Comparison of ENCODE assay signal across 23 cellular contexts in genomic region chr9:131475111-131475955, GRCh38. TPM values are rescaled to one million over a fixed set of nuclear protein-coding genes. Genes with fewer than 3 reads are reported as not detected.
DNase-seq lines count a peak whose midpoint lies in the region; ATAC-seq and TF ChIP-seq lines count a peak whose summit lies in the region.
"Had no signal": no experiment of that assay in that cellular context is flagged by ENCODE, and none has a peak within 500 bp of the region (broad histone marks: within the 10 kb centered on the region; RNA-seq: fewer than 3 reads in every experiment).

No MANE protein-coding gene starts in this region.

- no peak for ATAC-seq in WTC11
- peak; percentile 13 for ATAC-seq in left colon
- no peak for ATAC-seq in HG03439 (IDR thresholded peaks at IDR 0.05; ENCODE audit: unreplicated experiment)
- ATAC-seq: activated CD4-positive, alpha-beta T cell treated with anti-CD3 and anti-CD28 coated beads for 36 hours had no signal

- H3K27me3 ChIP-seq in skeletal muscle tissue (ENCODE audit: control insufficient read depth in 3 of 3, insufficient read depth in 3 of 3, low read length in 3 of 3), result no peaks in the 10 kb centered on the region
- H3K27me3 ChIP-seq: esophagus squamous epithelium, tibial artery had no signal

- H3K27ac ChIP-seq in skeletal muscle tissue (ENCODE audit: low read depth, low read length), result peak overlapping the region; percentile 80
- H3K27ac ChIP-seq: esophagus squamous epithelium, skin epidermis, tibial artery had no signal

- peaks cover 9 to 24% (median 19%) of the 10 kb centered on the region in 3 donors for H3K4me1 ChIP-seq in skeletal muscle tissue (ENCODE audit: control insufficient read depth in 3 of 3, insufficient read depth in 3 of 3, low read length in 3 of 3)
- H3K4me1 ChIP-seq: tibial artery had no signal

- H3K27me3 Mint-ChIP-seq in activated T-cell treated with anti-CD3 and anti-CD28 coated beads, Interleukin-2, amount 50 U/mL, for 24 hours, result no peaks in the 10 kb centered on the region
- no peaks in the 10 kb centered on the region; the same call in 1 of the 2 replicates for H3K27me3 Mint-ChIP-seq in WTC11 (ENCODE audit: low read depth)
- H3K27me3 Mint-ChIP-seq: activated CD4-positive, alpha-beta T cell treated with anti-CD3 and anti-CD28 coated beads for 36 hours; activated naive CD8-positive, alpha-beta T cell had no signal

- TF ChIP-seq CTCF in WTC11 (IDR thresholded peaks at IDR 0.05), result no peak

- CTCF ChIA-PET in WTC11 (lab: Charles Lee), result interaction anchor here (1.0 to 2.0 kb wide), 6 partner anchors 28 to 126 kb away, joined by 3 to 7 read pairs (median 5); partner anchors contain the start of gene POMT1

- no peak overlapping the region for H3K4me3 Mint-ChIP-seq in activated T-cell treated with anti-CD3 and anti-CD28 coated beads, Interleukin-2, amount 50 U/mL, for 24 hours
- no peak overlapping the region for H3K4me3 Mint-ChIP-seq in WTC11
- H3K4me3 Mint-ChIP-seq: activated CD4-positive, alpha-beta T cell treated with anti-CD3 and anti-CD28 coated beads for 36 hours; activated naive CD8-positive, alpha-beta T cell; immature natural killer cell had no signal

- no peak overlapping the region for H3K4me3 ChIP-seq in skeletal muscle tissue (ENCODE audit: low read length in 3 of 3)
- H3K4me3 ChIP-seq: esophagus squamous epithelium, skin epidermis, tibial artery had no signal

- H3K9ac ChIP-seq in skeletal muscle tissue (ENCODE audit: low read depth in 1 of 3, low read length in 3 of 3), result no peak overlapping the region

- peak overlapping the region; percentile 26 for H3K27ac Mint-ChIP-seq in activated T-cell treated with anti-CD3 and anti-CD28 coated beads, Interleukin-2, amount 50 U/mL, for 24 hours
- H3K27ac Mint-ChIP-seq in WTC11, result peak overlapping the region; percentile 57
- H3K27ac Mint-ChIP-seq: activated CD4-positive, alpha-beta T cell treated with anti-CD3 and anti-CD28 coated beads for 36 hours had no signal

- H3K9me3 Mint-ChIP-seq in activated T-cell treated with anti-CD3 and anti-CD28 coated beads, Interleukin-2, amount 50 U/mL, for 24 hours, result no peaks in the 10 kb centered on the region
- no peaks in the 10 kb centered on the region for H3K9me3 Mint-ChIP-seq in WTC11
- H3K9me3 Mint-ChIP-seq: immature natural killer cell had no signal

- H3K36me3 Mint-ChIP-seq in activated T-cell treated with anti-CD3 and anti-CD28 coated beads, Interleukin-2, amount 50 U/mL, for 24 hours (ENCODE audit: low read depth), result peaks cover 95% of the 10 kb centered on the region
- H3K36me3 Mint-ChIP-seq in WTC11, result peaks cover 84% of the 10 kb centered on the region

- DNase-seq in activated T-cell treated with anti-CD3 and anti-CD28 coated beads, Interleukin-2, amount 50 U/mL, for 24 hours, result no peak
- DNase-seq in activated T-cell treated with anti-CD3 and anti-CD28 coated beads, Interleukin-2, amount 50 U/mL, for 48 hours, result no peak
- DNase-seq in WTC11 (ENCODE audit: low spot score), result no peak
- no peak for DNase-seq in left colon
- no peak for DNase-seq in SK-N-DZ (ENCODE audit: low spot score)
- no peak for DNase-seq in NCI-H1436 (lab: John Stamatoyannopoulos, UW)
- DNase-seq: 8988T; activated CD4-positive, alpha-beta T cell treated with anti-CD3 and anti-CD28 coated beads for 36 hours; DMS153; esophagus squamous epithelium; immature natural killer cell; MV-4-11; NCI-H2029 treated with DMSO at 0.1 percent for 48 hours; NCI-H510A; occipital lobe; stimulated activated CD4-positive, alpha-beta T cell treated with anti-CD3 and anti-CD28 coated beads, Interleukin-4, amount 100 ng/mL, for 4 hours; stimulated activated CD8-positive, alpha-beta memory T cell treated with anti-CD3 and anti-CD28 coated beads, Interleukin-4, amount 100 ng/mL, for 48 hours; T1000 had no signal

- H3K9me3 ChIP-seq in skeletal muscle tissue (ENCODE audit: control insufficient read depth in 3 of 3, low read length in 3 of 3), result no peaks in the 10 kb centered on the region
- H3K9me3 ChIP-seq: esophagus squamous epithelium, tibial artery had no signal

- intact Hi-C loops in left colon (cut with DNase I, micrococcal nuclease), result loop anchor here in 1 of 2 donors (10.0 kb wide), 1 partner anchor 111 kb away; no protein-coding TSS in a partner anchor

- POLR2A ChIA-PET in WTC11 (lab: Charles Lee), result no interaction called here

- peaks cover 13% of the 10 kb centered on the region for H3K4me1 Mint-ChIP-seq in activated T-cell treated with anti-CD3 and anti-CD28 coated beads, Interleukin-2, amount 50 U/mL, for 24 hours (ENCODE audit: low read depth)
- no peaks in the 10 kb centered on the region for H3K4me1 Mint-ChIP-seq in WTC11

- H3K36me3 ChIP-seq in skeletal muscle tissue (ENCODE audit: control insufficient read depth in 3 of 3, insufficient read depth in 3 of 3, low read length in 3 of 3), result peaks cover 75 to 90% (median 79%) of the 10 kb centered on the region in 3 donors

TF ChIP-seq in WTC11, 78 proteins besides CTCF, POLR2A, EP300 and RAD21 (continues in another document):
- TF ChIP-seq USF2 (CRISPR knock-in tag; IDR thresholded peaks at IDR 0.05) (no peak), NFATC4 (CRISPR knock-in tag; IDR thresholded peaks at IDR 0.05) (no peak), STAT6 (CRISPR knock-in tag; conservative IDR thresholded peaks at IDR 0.05; ENCODE audit: low read depth) (no peak), ZNF512 (CRISPR knock-in tag; IDR thresholded peaks at IDR 0.05; ENCODE audit: borderline replicate concordance) (no peak), GTF2I (CRISPR knock-in tag; conservative IDR thresholded peaks at IDR 0.05) (no peak), ZNF281 (CRISPR knock-in tag; IDR thresholded peaks at IDR 0.05) (no peak), KAT7 (CRISPR knock-in tag; IDR thresholded peaks at IDR 0.05; ENCODE audit: borderline replicate concordance) (no peak)

RNA-seq across cellular contexts. Expression of gene POMT1, which starts 27.4 kb away (rescaled TPM):
- total RNA-seq in WTC11 (2021) (35.2 to 36.4 TPM (median 36.2 TPM) in 3 replicates), left colon (10 to 100 TPM; 30.9 to 31.0 TPM), skeletal muscle tissue (18.8 TPM)
- 30.5 and 37.9 TPM in 2 replicates for polyA plus RNA-seq in SK-N-DZ (2014; cell fraction: cytosol; rRNA removed)
- 194 and 219 TPM in 2 replicates for polyA plus RNA-seq in SK-N-DZ (2014; cell fraction: nucleus; rRNA removed)

RNA-seq across cellular contexts. Expression of gene UCK1, which starts 55.7 kb away (rescaled TPM):
- total RNA-seq in WTC11 (2021), result 28.0 to 30.6 TPM (median 29.6 TPM) in 3 replicates
- 10 to 100 TPM; 22.6 to 29.5 TPM for total RNA-seq in left colon
- total RNA-seq in skeletal muscle tissue, result 9.4 TPM
- 29.9 and 32.4 TPM in 2 replicates for polyA plus RNA-seq in SK-N-DZ (2014; cell fraction: cytosol; rRNA removed)
- 51.3 and 54.3 TPM in 2 replicates for polyA plus RNA-seq in SK-N-DZ (2014; cell fraction: nucleus; rRNA removed)
